30 cellular contexts compared by ENCODE assay signal in genomic region chr9:123524866-123525265, GRCh38.
"Had no signal": no experiment of that assay in that cellular context is flagged by ENCODE, and none has a peak within 500 bp of the region (broad histone marks: within the 10 kb centered on the region; RNA-seq: fewer than 3 reads in every experiment).

No MANE protein-coding gene starts in this region.

- H3K27me3 Mint-ChIP-seq: naive thymus-derived CD4-positive, alpha-beta T cell; progenitor cell of endocrine pancreas; stimulated activated memory B cell treated with anti-CD40 and anti-IgM and Interleukin-4, amounts not matched to agents 10 μg/mL and 1 μg/mL and 100 μg/mL, for 72 hours; stimulated activated naive CD8-positive, alpha-beta T cell treated with anti-CD3 and anti-CD28 coated beads, Interleukin-15, Interleukin-2, amounts not matched to agents 100 ng/mL and 50 ng/mL, for 24 hours; type B pancreatic cell had no signal

- H3K27ac Mint-ChIP-seq: naive thymus-derived CD4-positive, alpha-beta T cell; natural killer cell; nephron; neural progenitor cell; progenitor cell of endocrine pancreas; stimulated activated memory B cell treated with anti-CD40 and anti-IgM and Interleukin-4, amounts not matched to agents 10 μg/mL and 1 μg/mL and 100 μg/mL, for 72 hours; stimulated activated naive CD8-positive, alpha-beta T cell treated with anti-CD3 and anti-CD28 coated beads, Interleukin-15, Interleukin-2, amounts not matched to agents 100 ng/mL and 50 ng/mL, for 24 hours; type B pancreatic cell had no signal

- H3K4me3 Mint-ChIP-seq: naive thymus-derived CD4-positive, alpha-beta T cell; natural killer cell; nephron; neural progenitor cell; stimulated activated memory B cell treated with anti-CD40 and anti-IgM and Interleukin-4, amounts not matched to agents 10 μg/mL and 1 μg/mL and 100 μg/mL, for 72 hours; stimulated activated naive CD8-positive, alpha-beta T cell treated with anti-CD3 and anti-CD28 coated beads, Interleukin-15, Interleukin-2, amounts not matched to agents 100 ng/mL and 50 ng/mL, for 24 hours; type B pancreatic cell had no signal

- H2AFZ ChIP-seq: neural progenitor cell, parathyroid adenoma had no signal

- H3K79me2 ChIP-seq: parathyroid adenoma had no signal

- H3K36me3 Mint-ChIP-seq: type B pancreatic cell had no signal

- ATAC-seq: naive thymus-derived CD4-positive, alpha-beta T cell; natural killer cell; psoas muscle; right cardiac atrium; stimulated activated memory B cell treated with anti-CD40 and anti-IgM and Interleukin-4, amounts not matched to agents 10 μg/mL and 1 μg/mL and 100 μg/mL, for 72 hours; upper lobe of right lung had no signal

- H3K36me3 ChIP-seq: neural progenitor cell, ovary, right lobe of liver, sigmoid colon, stomach, thoracic aorta, thyroid gland, tibial nerve, upper lobe of right lung, uterus had no signal

- H3K27me3 ChIP-seq: neural progenitor cell, ovary, right lobe of liver, sigmoid colon, spleen, stomach, thyroid gland, tibial nerve, upper lobe of right lung, uterus had no signal

- H3K4me1 Mint-ChIP-seq: naive thymus-derived CD4-positive, alpha-beta T cell; natural killer cell; stimulated activated memory B cell treated with anti-CD40 and anti-IgM and Interleukin-4, amounts not matched to agents 10 μg/mL and 1 μg/mL and 100 μg/mL, for 72 hours had no signal

- H3K9me3 ChIP-seq: ovary, psoas muscle, right lobe of liver, sigmoid colon, stomach, thoracic aorta, thyroid gland, upper lobe of right lung, uterus had no signal

- H3K4me3 ChIP-seq: neural progenitor cell, ovary, psoas muscle, right lobe of liver, sigmoid colon, smooth muscle cell, spleen, stomach, thoracic aorta, thyroid gland, tibial nerve, upper lobe of right lung, uterus had no signal

- H3K9ac ChIP-seq: neural progenitor cell, parathyroid adenoma had no signal

- DNase-seq: naive thymus-derived CD4-positive, alpha-beta T cell; natural killer cell; occipital lobe; ovary; posterior cingulate gyrus; psoas muscle; right cardiac atrium; right lobe of liver; sigmoid colon; spleen; stimulated activated CD4-positive, alpha-beta T cell treated with anti-CD3 and anti-CD28 coated beads, Interleukin-12 subunit alpha, Interleukin-12 subunit beta, amount 100 ng/mL, for 4 hours; stimulated activated CD4-positive, alpha-beta T cell treated with anti-CD3 and anti-CD28 coated beads, Interleukin-1b, Interleukin-23, amount 100 ng/mL, for 48 hours; stimulated activated CD4-positive, alpha-beta T cell treated with anti-CD3 and anti-CD28 coated beads, Interleukin-4, amount 100 ng/mL, for 1 hour; stimulated activated CD4-positive, alpha-beta T cell treated with anti-CD3 and anti-CD28 coated beads, Interleukin-4, amount 100 ng/mL, for 4 hours; stimulated activated CD8-positive, alpha-beta memory T cell treated with anti-CD3 and anti-CD28 coated beads, Interleukin-4, amount 100 ng/mL, for 48 hours; stimulated activated naive CD4-positive, alpha-beta T cell; stomach; thyroid gland; upper lobe of right lung; uterus had no signal

- H3K4me2 ChIP-seq: neural progenitor cell, smooth muscle cell had no signal

- H3K27ac ChIP-seq: neural progenitor cell, ovary, parathyroid adenoma, psoas muscle, right lobe of liver, sigmoid colon, spleen, stomach, thoracic aorta, thyroid gland, tibial nerve, upper lobe of right lung, uterus had no signal

- H3K4me1 ChIP-seq: neural progenitor cell, parathyroid adenoma, psoas muscle, sigmoid colon, stomach, tibial nerve, upper lobe of right lung, uterus had no signal
